In genomic region chr4:37748546-37748945, GRCh38 we compare ENCODE assay signal across 18 cellular contexts.
A peak's percentile ranks its signal among the peaks of the same experiment; 100 is the strongest.
DNase-seq lines count a peak whose midpoint lies in the region; ATAC-seq and TF ChIP-seq lines count a peak whose summit lies in the region.
"Had no signal": no experiment of that assay in that cellular context is flagged by ENCODE, and none has a peak within 500 bp of the region (broad histone marks: within the 10 kb centered on the region; RNA-seq: fewer than 3 reads in every experiment).

No MANE protein-coding gene starts in this region.

- DNase-seq in KBM-7 (peak; percentile 94), NCI-H524 (lab: John Stamatoyannopoulos, UW) (peak; percentile 94 to 98), cerebellar cortex (ENCODE audit: low spot score) (peak; percentile 87)
- DNase-seq: activated CD8-positive, alpha-beta memory T cell treated with anti-CD3 and anti-CD28 coated beads for 24 hours; activated effector memory CD4-positive, alpha-beta T cell treated with Interleukin-2 at 50 U/mL for 16 hours; aorta; dermis blood vessel endothelial cell; DMS79; esophagus squamous epithelium; heart left ventricle; MM.1S; NCI-H526; SHP77 treated with DMSO at 0.1 percent for 48 hours had no signal

- no peaks in the 10 kb centered on the region for H3K36me3 ChIP-seq in BLaER1
- H3K36me3 ChIP-seq: esophagus squamous epithelium, heart left ventricle had no signal

- H3K4me3 ChIP-seq in BLaER1, result no peak overlapping the region
- H3K4me3 ChIP-seq: esophagus squamous epithelium, heart left ventricle had no signal

- peak overlapping the region; percentile 70 for H3K4me2 ChIP-seq in BLaER1

- ATAC-seq in GM19395 (IDR thresholded peaks at IDR 0.05; ENCODE audit: unreplicated experiment), result no peak
- ATAC-seq in GM19324 (IDR thresholded peaks at IDR 0.05; ENCODE audit: low FRiP score, unreplicated experiment), result no peak
- no peak for ATAC-seq in HG03565 (IDR thresholded peaks at IDR 0.05; ENCODE audit: unreplicated experiment)
- no peak for ATAC-seq in SK-N-SH treated with all-trans-retinoic acid at 6 μM for 48 hours
- ATAC-seq: heart left ventricle had no signal

- H3K27ac ChIP-seq in BLaER1, result peak overlapping the region; percentile 65
- H3K27ac ChIP-seq: esophagus squamous epithelium had no signal

- no peaks in the 10 kb centered on the region for H3K27me3 ChIP-seq in BLaER1
- H3K27me3 ChIP-seq: esophagus squamous epithelium, heart left ventricle had no signal

- in situ Hi-C loops in KBM-7 (cut with MboI; ENCODE audit: low pct_unique_long_range_greater_than_20kb, low sequenced_read_pairs), result no loop called here

- no peaks in the 10 kb centered on the region for H4K20me1 ChIP-seq in BLaER1

- H3K4me1 ChIP-seq in BLaER1, result peaks cover 28% of the 10 kb centered on the region
- H3K4me1 ChIP-seq: esophagus squamous epithelium had no signal

- H3K9me3 ChIP-seq in BLaER1, result peaks cover 28% of the 10 kb centered on the region
- H3K9me3 ChIP-seq: esophagus squamous epithelium, heart left ventricle had no signal

- H3K9ac ChIP-seq in BLaER1, result 0 out of 2 replicates have a peak overlapping the region, but pooled peaks have one; percentile 27

TF ChIP-seq in SK-N-SH treated with all-trans-retinoic acid at 6 μM for 48 hours, 23 proteins besides CTCF, POLR2A, EP300 and RAD21:
- TF ChIP-seq ZNF70 (CRISPR knock-in tag; IDR thresholded peaks at IDR 0.05), result no peak
- no peak for TF ChIP-seq ZFP3 (CRISPR knock-in tag; IDR thresholded peaks at IDR 0.05)
- TF ChIP-seq ZNF8 (CRISPR knock-in tag; IDR thresholded peaks at IDR 0.05), result no peak
- no peak for TF ChIP-seq ZNF565 (CRISPR knock-in tag; conservative IDR thresholded peaks at IDR 0.05; ENCODE audit: low read depth)
- no peak for TF ChIP-seq GLIS3 (CRISPR knock-in tag; IDR thresholded peaks at IDR 0.05)
- no peak for TF ChIP-seq ESRRG (CRISPR knock-in tag; IDR thresholded peaks at IDR 0.05)
- no peak for TF ChIP-seq PPARA (CRISPR knock-in tag; IDR thresholded peaks at IDR 0.05; ENCODE audit: borderline replicate concordance)
- no peak for TF ChIP-seq TOX (CRISPR knock-in tag; IDR thresholded peaks at IDR 0.05; ENCODE audit: borderline replicate concordance)
- TF ChIP-seq, protein P1, sequence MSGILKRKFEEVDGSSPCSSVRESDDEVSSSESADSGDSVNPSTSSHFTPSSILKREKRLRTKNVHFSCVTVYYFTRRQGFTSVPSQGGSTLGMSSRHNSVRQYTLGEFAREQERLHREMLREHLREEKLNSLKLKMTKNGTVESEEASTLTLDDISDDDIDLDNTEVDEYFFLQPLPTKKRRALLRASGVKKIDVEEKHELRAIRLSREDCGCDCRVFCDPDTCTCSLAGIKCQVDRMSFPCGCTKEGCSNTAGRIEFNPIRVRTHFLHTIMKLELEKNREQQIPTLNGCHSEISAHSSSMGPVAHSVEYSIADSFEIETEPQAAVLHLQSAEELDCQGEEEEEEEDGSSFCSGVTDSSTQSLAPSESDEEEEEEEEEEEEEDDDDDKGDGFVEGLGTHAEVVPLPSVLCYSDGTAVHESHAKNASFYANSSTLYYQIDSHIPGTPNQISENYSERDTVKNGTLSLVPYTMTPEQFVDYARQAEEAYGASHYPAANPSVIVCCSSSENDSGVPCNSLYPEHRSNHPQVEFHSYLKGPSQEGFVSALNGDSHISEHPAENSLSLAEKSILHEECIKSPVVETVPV (CRISPR knock-in tag; IDR thresholded peaks at IDR 0.05), result no peak
